Comparison of ENCODE assay signal across 21 cellular contexts in the genomic region with DNA sequence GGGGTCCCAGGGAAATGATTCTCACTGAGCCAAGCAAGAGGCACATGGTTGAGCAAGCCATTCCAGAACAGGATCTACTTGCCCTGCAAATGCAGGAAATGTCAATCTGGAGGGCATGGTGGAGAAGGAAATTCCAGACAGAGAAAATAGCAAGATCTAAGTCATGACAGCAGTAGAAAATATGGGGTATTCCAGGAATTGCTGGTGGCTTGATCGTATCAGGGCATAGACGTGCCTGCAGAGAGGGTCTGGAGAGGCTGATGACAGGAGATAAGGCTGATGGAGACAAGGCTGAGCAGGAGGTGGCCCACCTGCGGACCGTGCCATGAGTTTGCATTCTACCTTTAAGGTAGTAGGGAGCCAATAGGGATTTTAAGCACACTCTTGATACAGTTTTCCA.
"Had no signal": no experiment of that assay in that cellular context is flagged by ENCODE, and none has a peak within 500 bp of the region (broad histone marks: within the 10 kb centered on the region; RNA-seq: fewer than 3 reads in every experiment).

No MANE protein-coding gene starts in this region.

- H3K4me3 ChIP-seq: coronary artery, dorsolateral prefrontal cortex, heart left ventricle, lung, spleen, testis, tibial nerve had no signal

- H3K27ac ChIP-seq: coronary artery, dorsolateral prefrontal cortex, heart left ventricle, spleen, testis, tibial nerve had no signal

- H3K9me3 Mint-ChIP-seq: natural killer cell; neural crest cell; stimulated activated naive B cell treated with anti-CD40 and anti-IgM and Interleukin-4, amounts not matched to agents 10 μg/mL and 1 μg/mL and 100 μg/mL, for 72 hours; stimulated activated naive CD8-positive, alpha-beta T cell treated with anti-CD3 and anti-CD28 coated beads, Interleukin-15, amount 100 ng/mL, for 72 hours had no signal

- H3K4me1 ChIP-seq: spleen, testis had no signal

- H3K27ac Mint-ChIP-seq: natural killer cell; stimulated activated naive B cell treated with anti-CD40 and anti-IgM and Interleukin-4, amounts not matched to agents 10 μg/mL and 1 μg/mL and 100 μg/mL, for 72 hours; stimulated activated naive CD8-positive, alpha-beta T cell treated with anti-CD3 and anti-CD28 coated beads, Interleukin-15, amount 100 ng/mL, for 72 hours had no signal

- H3K36me3 Mint-ChIP-seq: natural killer cell; stimulated activated naive B cell treated with anti-CD40 and anti-IgM and Interleukin-4, amounts not matched to agents 10 μg/mL and 1 μg/mL and 100 μg/mL, for 72 hours had no signal

- FAIRE-seq: islet of Langerhans had no signal

- H3K9me3 ChIP-seq: heart left ventricle, spleen, testis, tibial nerve had no signal

- H3K27me3 ChIP-seq: testis had no signal

- H3K4me1 Mint-ChIP-seq: stimulated activated naive CD8-positive, alpha-beta T cell treated with anti-CD3 and anti-CD28 coated beads, Interleukin-15, amount 100 ng/mL, for 72 hours had no signal

- ATAC-seq: heart left ventricle; left ventricle myocardium superior; natural killer cell; sciatic nerve; stimulated activated naive B cell treated with anti-CD40 and anti-IgM and Interleukin-4, amounts not matched to agents 10 μg/mL and 1 μg/mL and 100 μg/mL, for 72 hours; stimulated activated naive CD8-positive, alpha-beta T cell treated with anti-CD3 and anti-CD28 coated beads, Interleukin-15, amount 100 ng/mL, for 72 hours had no signal

- H3K36me3 ChIP-seq: heart left ventricle, spleen, tibial nerve had no signal

- H3K4me3 Mint-ChIP-seq: natural killer cell; neural crest cell; stimulated activated naive B cell treated with anti-CD40 and anti-IgM and Interleukin-4, amounts not matched to agents 10 μg/mL and 1 μg/mL and 100 μg/mL, for 72 hours; stimulated activated naive CD8-positive, alpha-beta T cell treated with anti-CD3 and anti-CD28 coated beads, Interleukin-15, amount 100 ng/mL, for 72 hours had no signal

- DNase-seq: dorsolateral prefrontal cortex; effector CD8-positive, alpha-beta T cell; foreskin melanocyte; heart left ventricle; hypothalamus; left ventricle myocardium superior; natural killer cell; posterior cingulate gyrus; spleen; stimulated activated CD4-positive, alpha-beta T cell treated with anti-CD3 and anti-CD28 coated beads, Interleukin-15, amount 100 ng/mL, for 24 hours; stimulated activated CD4-positive, alpha-beta T cell treated with anti-CD3 and anti-CD28 coated beads, Interleukin-1b, Interleukin-23, amount 100 ng/mL, for 48 hours; stimulated activated CD4-positive, alpha-beta T cell treated with anti-CD3 and anti-CD28 coated beads, Interleukin-4, amount 100 ng/mL, for 24 hours; stimulated activated naive B cell treated with anti-CD40 and anti-IgM and Interleukin-4, amounts not matched to agents 10 μg/mL and 1 μg/mL and 100 μg/mL, for 72 hours; stimulated activated naive CD8-positive, alpha-beta T cell treated with anti-CD3 and anti-CD28 coated beads, Interleukin-15, amount 100 ng/mL, for 72 hours; testis had no signal
